In the genomic region with DNA sequence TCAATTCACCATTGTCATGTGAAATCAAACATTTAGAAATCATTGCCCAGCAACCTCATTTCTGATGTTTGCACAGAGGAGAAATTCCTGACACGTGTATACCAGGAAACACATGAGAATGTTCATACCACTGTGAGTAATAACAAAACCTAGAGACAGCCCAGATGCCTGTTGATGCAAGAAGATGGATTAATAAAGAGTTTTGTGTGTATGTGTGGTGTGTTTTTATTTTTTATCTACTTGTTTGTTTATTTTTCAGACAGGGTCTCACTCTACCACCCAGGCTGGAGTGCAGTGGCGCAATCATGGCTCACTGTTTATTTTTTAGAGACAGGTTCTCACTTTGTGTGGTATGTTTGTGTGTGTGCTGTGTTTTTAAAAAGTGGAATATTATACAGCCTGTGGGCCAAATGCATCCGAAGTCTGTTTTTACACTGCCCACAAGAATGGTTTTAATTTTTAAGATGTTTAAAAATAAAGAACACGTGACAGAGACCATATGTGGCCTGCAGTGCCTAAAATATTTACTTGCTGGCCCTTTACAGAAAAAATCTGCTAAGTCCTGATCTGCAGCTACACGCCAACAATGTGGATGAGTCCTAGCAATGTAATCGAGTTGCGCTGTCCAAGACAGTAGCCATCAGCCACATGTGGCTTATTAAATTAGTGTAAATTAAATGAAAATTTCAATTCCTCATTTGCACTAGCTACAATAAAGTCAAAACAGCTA, we compare ENCODE assay signal across 12 cellular contexts. TPM values are rescaled to one million over a fixed set of nuclear protein-coding genes. Genes with fewer than 3 reads are reported as not detected.
DNase-seq lines count a peak whose midpoint lies in the region; ATAC-seq and TF ChIP-seq lines count a peak whose summit lies in the region.
"Had no signal": no experiment of that assay in that cellular context is flagged by ENCODE, and none has a peak within 500 bp of the region (broad histone marks: within the 10 kb centered on the region; RNA-seq: fewer than 3 reads in every experiment).

No MANE protein-coding gene starts in this region.

- H3K27ac Mint-ChIP-seq in activated CD4-positive, alpha-beta T cell treated with anti-CD3 and anti-CD28 coated beads, Interleukin-2, amount 10 ng/mL, durations not matched to agents 24 days and 14 days = peak overlapping the region; percentile 34

- intact Hi-C loops in activated CD4-positive, alpha-beta T cell treated with anti-CD3 and anti-CD28 coated beads, Interleukin-2, amount 10 ng/mL, durations not matched to agents 24 days and 14 days (cut with micrococcal nuclease) = loop anchor here (2.0 to 5.0 kb wide), 3 partner anchors 42 to 222 kb away; no protein-coding TSS in a partner anchor
- intact Hi-C loops in right lobe of liver (cut with DNase I) = no loop called here

- no peaks in the 10 kb centered on the region for H4K20me1 ChIP-seq in OCI-LY3 (ENCODE audit: insufficient read depth, low read length)
- H4K20me1 ChIP-seq in Karpas-422 (ENCODE audit: insufficient read depth, low read depth, low read length) = no peaks in the 10 kb centered on the region

- H3K9me3 Mint-ChIP-seq in activated CD4-positive, alpha-beta T cell treated with anti-CD3 and anti-CD28 coated beads, Interleukin-2, amount 10 ng/mL, durations not matched to agents 24 days and 14 days = no peaks in the 10 kb centered on the region

- H3K36me3 Mint-ChIP-seq in activated CD4-positive, alpha-beta T cell treated with anti-CD3 and anti-CD28 coated beads, Interleukin-2, amount 10 ng/mL, durations not matched to agents 24 days and 14 days (ENCODE audit: low read depth) = peaks cover 18% of the 10 kb centered on the region

- peaks cover 13% of the 10 kb centered on the region for H3K4me1 Mint-ChIP-seq in activated CD4-positive, alpha-beta T cell treated with anti-CD3 and anti-CD28 coated beads, Interleukin-2, amount 10 ng/mL, durations not matched to agents 24 days and 14 days

- peak in 3 of 4 donors; percentile 19 to 69 (median 64) for ATAC-seq in right lobe of liver
- no peak for ATAC-seq in GM18498 (IDR thresholded peaks at IDR 0.05; ENCODE audit: unreplicated experiment)

- H3K27me3 Mint-ChIP-seq in activated CD4-positive, alpha-beta T cell treated with anti-CD3 and anti-CD28 coated beads, Interleukin-2, amount 10 ng/mL, durations not matched to agents 24 days and 14 days = no peaks in the 10 kb centered on the region

- H3K4me3 Mint-ChIP-seq in activated CD4-positive, alpha-beta T cell treated with anti-CD3 and anti-CD28 coated beads, Interleukin-2, amount 10 ng/mL, durations not matched to agents 24 days and 14 days = no peak overlapping the region

- H3K9me3 ChIP-seq in OCI-LY3 (ENCODE audit: insufficient read depth, low read length) (no peaks in the 10 kb centered on the region), right lobe of liver (no peaks in the 10 kb centered on the region), Karpas-422 (ENCODE audit: low read length) (no peaks in the 10 kb centered on the region)
- H3K9me3 ChIP-seq: pancreas, stomach had no signal

- H2AFZ ChIP-seq in OCI-LY3 (ENCODE audit: low read depth, low read length) (no peak overlapping the region), Karpas-422 (ENCODE audit: low read length) (no peak overlapping the region)

- H3K9me2 ChIP-seq in Karpas-422 (replicated peaks; ENCODE audit: insufficient read depth, low read length) = no peaks in the 10 kb centered on the region

- TF ChIP-seq POLR2A in right lobe of liver (IDR thresholded peaks at IDR 0.05) = no peak

- no peak overlapping the region for H3K4me3 ChIP-seq in OCI-LY3 (ENCODE audit: low read length)
- no peak overlapping the region for H3K4me3 ChIP-seq in right lobe of liver
- no peak overlapping the region for H3K4me3 ChIP-seq in Karpas-422 (ENCODE audit: low read length)
- H3K4me3 ChIP-seq: pancreas, stomach had no signal

- H3K9ac ChIP-seq in OCI-LY3 (ENCODE audit: low read length) (no peak overlapping the region), Karpas-422 (ENCODE audit: low read length) (no peak overlapping the region)

- WGBS in right lobe of liver (ENCODE audit: insufficient coverage, low coverage, low lambda C conversion rate, missing lambda C conversion rate) = 59% methylated on average over 7 of the region's 7 CpGs

- DNase-seq in activated CD4-positive, alpha-beta T cell treated with anti-CD3 and anti-CD28 coated beads, Interleukin-2, amount 10 ng/mL, durations not matched to agents 24 days and 14 days = no peak
- DNase-seq in activated CD4-positive, alpha-beta T cell treated with anti-CD3 and anti-CD28 coated beads, Interleukin-2, amount 50 U/mL, for 48 hours = no peak
- DNase-seq in dermis microvascular lymphatic vessel endothelial cell (ENCODE audit: low read depth in 2 of 2) (peak; percentile 58 to 81), right lobe of liver (no peak), Karpas-422 (no peak), anterior cingulate cortex (lab: John Stamatoyannopoulos, UW) (no peak)
- DNase-seq: 8988T, pancreas, stomach, T1000 had no signal

- TF ChIP-seq CTCF in OCI-LY3 (IDR thresholded peaks at IDR 0.05; ENCODE audit: low read depth, low read length) (no peak), right lobe of liver (IDR thresholded peaks at IDR 0.05) (no peak)

- H3K4me2 ChIP-seq in OCI-LY3 (ENCODE audit: low read length) = peak overlapping the region; percentile 31
- H3K4me2 ChIP-seq in Karpas-422 (ENCODE audit: low read depth, low read length, poor library complexity, severe bottlenecking) = no peak overlapping the region

- H3K27ac ChIP-seq in OCI-LY3 (ENCODE audit: low read length) = peak overlapping the region; percentile 41
- H3K27ac ChIP-seq in right lobe of liver = peak overlapping the region in 1 of 3 donors; percentile 28
- H3K27ac ChIP-seq in Karpas-422 (ENCODE audit: low read length) = no peak overlapping the region

- H3K36me3 ChIP-seq in OCI-LY3 (replicated peaks; ENCODE audit: low read depth, low read length) (peaks cover 33% of the 10 kb centered on the region), right lobe of liver (peaks cover 0 to 10% (median 3%) of the 10 kb centered on the region in 4 donors), Karpas-422 (ENCODE audit: insufficient read depth, low read length) (peaks cover 57% of the 10 kb centered on the region)

- H3K79me2 ChIP-seq in OCI-LY3 (ENCODE audit: low read length) = peaks cover 29% of the 10 kb centered on the region
- peaks cover 22% of the 10 kb centered on the region for H3K79me2 ChIP-seq in Karpas-422 (ENCODE audit: low read length)

- H3K4me1 ChIP-seq in OCI-LY3 (ENCODE audit: low read length) (peaks cover 40% of the 10 kb centered on the region), right lobe of liver (peaks cover 0 to 10% (median 1%) of the 10 kb centered on the region in 4 donors), Karpas-422 (ENCODE audit: low read length) (peaks cover 15% of the 10 kb centered on the region)
- H3K4me1 ChIP-seq: pancreas had no signal

- no peaks in the 10 kb centered on the region for H3K27me3 ChIP-seq in OCI-LY3 (ENCODE audit: low read depth, low read length)
- H3K27me3 ChIP-seq in right lobe of liver = no peaks in the 10 kb centered on the region
- H3K27me3 ChIP-seq in Karpas-422 (ENCODE audit: low read length) = no peaks in the 10 kb centered on the region
- H3K27me3 ChIP-seq: pancreas, stomach had no signal

RNA-seq across cellular contexts. Expression of a gene that starts 39.2 kb away (rescaled TPM):
- 23.4 and 24.4 TPM in 2 replicates for total RNA-seq in activated CD4-positive, alpha-beta T cell treated with anti-CD3 and anti-CD28 coated beads, Interleukin-2, amount 10 ng/mL, durations not matched to agents 24 days and 14 days
- total RNA-seq in dermis microvascular lymphatic vessel endothelial cell = 4.9 and 5.3 TPM in 2 replicates
- total RNA-seq in right lobe of liver = 1 to 10 TPM; 3.9 to 9.3 (median 7.3) TPM
- total RNA-seq in Karpas-422 (2014; rRNA removed; shearing (Covaris generic); ENCODE audit: low replicate concordance) = 28.2 and 42.2 TPM in 2 replicates

RNA-seq across cellular contexts. Expression of a gene that starts 44.7 kb away (rescaled TPM):
- 136 and 137 TPM in 2 replicates for total RNA-seq in activated CD4-positive, alpha-beta T cell treated with anti-CD3 and anti-CD28 coated beads, Interleukin-2, amount 10 ng/mL, durations not matched to agents 24 days and 14 days
- total RNA-seq in dermis microvascular lymphatic vessel endothelial cell (113 and 162 TPM in 2 replicates), right lobe of liver (10 to 100 TPM; 31.4 to 38.6 (median 33.4) TPM)
- 138 and 185 TPM in 2 replicates for total RNA-seq in Karpas-422 (2014; rRNA removed; shearing (Covaris generic); ENCODE audit: low replicate concordance)

Comparison
In these comparisons a context has a peak if more than half of its experiments do, and no peak if none do; other contexts are left out.
1. DNase-seq: peak in dermis microvascular lymphatic vessel endothelial cell (2 of 2); none in activated CD4-positive, alpha-beta T cell treated with anti-CD3 and anti-CD28 coated beads, Interleukin-2, amount 10 ng/mL, durations not matched to agents 24 days and 14 days (single experiment), activated CD4-positive, alpha-beta T cell treated with anti-CD3 and anti-CD28 coated beads, Interleukin-2, amount 50 U/mL, for 48 hours (0 of 2), right lobe of liver (0 of 3), Karpas-422 (single experiment) and anterior cingulate cortex (0 of 58).